Comparison of ENCODE assay signal across 1 cellular context in the genomic region with DNA sequence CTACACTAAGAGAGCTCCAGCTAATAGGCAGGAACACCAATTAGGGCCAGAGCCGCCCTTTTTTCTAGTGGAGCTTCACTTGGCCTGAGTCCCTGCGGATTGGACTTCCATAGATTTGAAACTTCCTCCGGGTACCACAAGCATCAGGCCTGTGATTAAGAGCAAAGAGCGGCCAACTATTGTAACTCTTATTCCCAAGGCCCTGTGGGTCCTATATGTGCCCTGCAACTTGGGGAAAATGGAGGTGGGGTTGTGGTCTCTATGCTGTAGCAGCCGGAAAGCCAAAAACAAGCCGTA.
TF ChIP-seq lines count a peak whose summit lies in the region.

A gene (plus strand): TSS at position 198 of the 297 bp plus-strand sequence. CDS start 16,488 bp downstream, outside the sequence.

TF ChIP-seq in HCT116, 20 proteins besides CTCF, POLR2A, EP300 and RAD21 (continued from another document):
- TF ChIP-seq, protein P1, sequence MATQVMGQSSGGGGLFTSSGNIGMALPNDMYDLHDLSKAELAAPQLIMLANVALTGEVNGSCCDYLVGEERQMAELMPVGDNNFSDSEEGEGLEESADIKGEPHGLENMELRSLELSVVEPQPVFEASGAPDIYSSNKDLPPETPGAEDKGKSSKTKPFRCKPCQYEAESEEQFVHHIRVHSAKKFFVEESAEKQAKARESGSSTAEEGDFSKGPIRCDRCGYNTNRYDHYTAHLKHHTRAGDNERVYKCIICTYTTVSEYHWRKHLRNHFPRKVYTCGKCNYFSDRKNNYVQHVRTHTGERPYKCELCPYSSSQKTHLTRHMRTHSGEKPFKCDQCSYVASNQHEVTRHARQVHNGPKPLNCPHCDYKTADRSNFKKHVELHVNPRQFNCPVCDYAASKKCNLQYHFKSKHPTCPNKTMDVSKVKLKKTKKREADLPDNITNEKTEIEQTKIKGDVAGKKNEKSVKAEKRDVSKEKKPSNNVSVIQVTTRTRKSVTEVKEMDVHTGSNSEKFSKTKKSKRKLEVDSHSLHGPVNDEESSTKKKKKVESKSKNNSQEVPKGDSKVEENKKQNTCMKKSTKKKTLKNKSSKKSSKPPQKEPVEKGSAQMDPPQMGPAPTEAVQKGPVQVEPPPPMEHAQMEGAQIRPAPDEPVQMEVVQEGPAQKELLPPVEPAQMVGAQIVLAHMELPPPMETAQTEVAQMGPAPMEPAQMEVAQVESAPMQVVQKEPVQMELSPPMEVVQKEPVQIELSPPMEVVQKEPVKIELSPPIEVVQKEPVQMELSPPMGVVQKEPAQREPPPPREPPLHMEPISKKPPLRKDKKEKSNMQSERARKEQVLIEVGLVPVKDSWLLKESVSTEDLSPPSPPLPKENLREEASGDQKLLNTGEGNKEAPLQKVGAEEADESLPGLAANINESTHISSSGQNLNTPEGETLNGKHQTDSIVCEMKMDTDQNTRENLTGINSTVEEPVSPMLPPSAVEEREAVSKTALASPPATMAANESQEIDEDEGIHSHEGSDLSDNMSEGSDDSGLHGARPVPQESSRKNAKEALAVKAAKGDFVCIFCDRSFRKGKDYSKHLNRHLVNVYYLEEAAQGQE (IDR thresholded peaks at IDR 0.05; ENCODE audit: low read depth): no peak
- TF ChIP-seq CBX3 (IDR thresholded peaks at IDR 0.05; ENCODE audit: low read depth) (no peak), TCF7L2 (IDR thresholded peaks at IDR 0.05; ENCODE audit: borderline replicate concordance, extremely low read depth, insufficient read depth, insufficient read length) (no peak), SRF (IDR thresholded peaks at IDR 0.05; ENCODE audit: low read depth) (no peak), JUND (IDR thresholded peaks at IDR 0.05) (no peak), SIN3A (IDR thresholded peaks at IDR 0.05; ENCODE audit: low read depth) (no peak), ZNF274 (IDR thresholded peaks at IDR 0.05; ENCODE audit: low read depth, low read length) (no peak), EZH2phosphoT487 (IDR thresholded peaks at IDR 0.05; ENCODE audit: borderline replicate concordance) (no peak), SP1 (IDR thresholded peaks at IDR 0.05; ENCODE audit: low read depth) (no peak), POLR2AphosphoS5 (IDR thresholded peaks at IDR 0.05; ENCODE audit: low read depth, low read length) (no peak)
- TF ChIP-seq, protein P2, sequence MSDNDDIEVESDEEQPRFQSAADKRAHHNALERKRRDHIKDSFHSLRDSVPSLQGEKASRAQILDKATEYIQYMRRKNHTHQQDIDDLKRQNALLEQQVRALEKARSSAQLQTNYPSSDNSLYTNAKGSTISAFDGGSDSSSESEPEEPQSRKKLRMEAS (IDR thresholded peaks at IDR 0.05): no peak
- TF ChIP-seq, protein P3, sequence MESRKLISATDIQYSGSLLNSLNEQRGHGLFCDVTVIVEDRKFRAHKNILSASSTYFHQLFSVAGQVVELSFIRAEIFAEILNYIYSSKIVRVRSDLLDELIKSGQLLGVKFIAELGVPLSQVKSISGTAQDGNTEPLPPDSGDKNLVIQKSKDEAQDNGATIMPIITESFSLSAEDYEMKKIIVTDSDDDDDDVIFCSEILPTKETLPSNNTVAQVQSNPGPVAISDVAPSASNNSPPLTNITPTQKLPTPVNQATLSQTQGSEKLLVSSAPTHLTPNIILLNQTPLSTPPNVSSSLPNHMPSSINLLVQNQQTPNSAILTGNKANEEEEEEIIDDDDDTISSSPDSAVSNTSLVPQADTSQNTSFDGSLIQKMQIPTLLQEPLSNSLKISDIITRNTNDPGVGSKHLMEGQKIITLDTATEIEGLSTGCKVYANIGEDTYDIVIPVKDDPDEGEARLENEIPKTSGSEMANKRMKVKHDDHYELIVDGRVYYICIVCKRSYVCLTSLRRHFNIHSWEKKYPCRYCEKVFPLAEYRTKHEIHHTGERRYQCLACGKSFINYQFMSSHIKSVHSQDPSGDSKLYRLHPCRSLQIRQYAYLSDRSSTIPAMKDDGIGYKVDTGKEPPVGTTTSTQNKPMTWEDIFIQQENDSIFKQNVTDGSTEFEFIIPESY (IDR thresholded peaks at IDR 0.05; ENCODE audit: extremely low read depth, insufficient replicate concordance, low read length): no peak
